ENCODE assay signal across 34 cellular contexts in the genomic region with DNA sequence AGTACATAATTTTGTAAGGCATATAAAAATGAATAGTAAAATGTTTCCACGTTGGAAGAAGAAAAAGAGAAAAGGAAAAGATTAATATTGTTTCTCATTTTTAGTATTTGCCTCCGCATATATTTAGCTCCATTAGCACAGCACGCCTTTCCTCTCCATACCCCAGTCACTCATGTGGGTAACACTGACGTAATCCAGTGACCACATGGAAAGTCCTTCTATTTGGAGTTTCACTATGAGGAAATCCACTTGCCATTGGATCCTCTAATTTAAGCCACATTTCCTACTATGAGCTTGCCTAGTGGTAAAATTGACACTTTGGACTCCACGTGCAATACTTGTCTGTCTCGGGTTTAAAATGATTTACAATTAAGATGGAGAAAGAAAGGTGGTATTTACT. TPM values are rescaled to one million over a fixed set of nuclear protein-coding genes. Genes with fewer than 3 reads are reported as not detected.
"Had no signal": no experiment of that assay in that cellular context is flagged by ENCODE, and none has a peak within 500 bp of the region (broad histone marks: within the 10 kb centered on the region; RNA-seq: fewer than 3 reads in every experiment).

No MANE protein-coding gene starts in this region.

- H3K36me3 ChIP-seq: adrenal gland, ascending aorta, cardiac muscle cell, gastrocnemius medialis, left ventricle myocardium inferior, neural progenitor cell, thoracic aorta had no signal

- DNase-seq: activated CD4-positive, alpha-beta T cell treated with anti-CD3 and anti-CD28 coated beads for 48 hours; activated CD4-positive, alpha-beta T cell treated with anti-CD3 and anti-CD28 coated beads, Interleukin-2, amount 50 U/mL, for 48 hours; activated CD8-positive, alpha-beta memory T cell treated with anti-CD3 and anti-CD28 coated beads, Interleukin-2, amount 50 U/mL, for 48 hours; activated naive CD4-positive, alpha-beta T cell; activated T-cell treated with anti-CD3 and anti-CD28 coated beads, Interleukin-2, amount 50 U/mL, for 24 hours; adrenal gland; cortex of kidney; effector memory CD8-positive, alpha-beta T cell; erythroblast; gastrocnemius medialis; glutamatergic neuron; islet precursor cell; left ventricle myocardium inferior; mesendoderm; natural killer cell; occipital lobe; psoas muscle; stimulated activated CD4-positive, alpha-beta T cell treated with anti-CD3 and anti-CD28 coated beads, Interleukin-1b, Interleukin-23, amount 100 ng/mL, for 48 hours; stimulated activated naive CD4-positive, alpha-beta T cell treated with Interleukin-2 at 50 U/mL for 16 hours; trophoblast cell had no signal

- H3K4me3 Mint-ChIP-seq: activated T-cell treated with anti-CD3 and anti-CD28 coated beads, Interleukin-2, amount 50 U/mL, for 24 hours; brain; effector memory CD8-positive, alpha-beta T cell; natural killer cell; neural progenitor cell had no signal

- H3K27me3 ChIP-seq: adrenal gland, ascending aorta, cardiac muscle cell, gastrocnemius medialis, hepatocyte, neural progenitor cell had no signal

- H3K9me3 Mint-ChIP-seq: activated naive CD4-positive, alpha-beta T cell treated with anti-CD3 and anti-CD28 coated beads, Interleukin-2, amount 50 U/mL, for 72 hours; activated T-cell treated with anti-CD3 and anti-CD28 coated beads, Interleukin-2, amount 50 U/mL, for 24 hours; brain; effector memory CD8-positive, alpha-beta T cell; neural progenitor cell had no signal

- H3K9me3 ChIP-seq: adrenal gland, ascending aorta, gastrocnemius medialis, left ventricle myocardium inferior, psoas muscle, thoracic aorta had no signal

- H3K4me3 ChIP-seq: adrenal gland, ascending aorta, cardiac muscle cell, gastrocnemius medialis, hepatocyte, left ventricle myocardium inferior, lung, neural progenitor cell, psoas muscle, smooth muscle cell, thoracic aorta had no signal

- H3K27ac Mint-ChIP-seq: activated naive CD4-positive, alpha-beta T cell treated with anti-CD3 and anti-CD28 coated beads, Interleukin-2, amount 50 U/mL, for 72 hours; activated T-cell treated with anti-CD3 and anti-CD28 coated beads, Interleukin-2, amount 50 U/mL, for 24 hours; brain; effector memory CD8-positive, alpha-beta T cell; natural killer cell; neural progenitor cell had no signal

- H3K4me1 Mint-ChIP-seq: brain, natural killer cell, neural progenitor cell had no signal

- H3K36me3 Mint-ChIP-seq: activated naive CD4-positive, alpha-beta T cell treated with anti-CD3 and anti-CD28 coated beads, Interleukin-2, amount 50 U/mL, for 72 hours; brain; natural killer cell; neural progenitor cell had no signal

RNA-seq across cellular contexts. Expression of a gene that starts 5.7 kb away (rescaled TPM):
- total RNA-seq: activated CD8-positive, alpha-beta memory T cell treated with anti-CD3 and anti-CD28 coated beads for 36 hours; activated naive CD4-positive, alpha-beta T cell treated with anti-CD3 and anti-CD28 coated beads, Interleukin-2, amount 50 U/mL, for 72 hours; adrenal gland; ascending aorta; gastrocnemius medialis; left ventricle myocardium inferior; natural killer cell; psoas muscle; subcutaneous adipose tissue; T-helper 2 cell treated with Interferon-gamma antibody and Interleukin-4, amounts not matched to agents 100 ng/mL and 5 ng/mL, for 36 hours; thoracic aorta had no signal

RNA-seq across cellular contexts. Expression of a gene that starts 32.3 kb away (rescaled TPM):
- total RNA-seq: activated CD8-positive, alpha-beta memory T cell treated with anti-CD3 and anti-CD28 coated beads for 36 hours; activated naive CD4-positive, alpha-beta T cell treated with anti-CD3 and anti-CD28 coated beads, Interleukin-2, amount 50 U/mL, for 72 hours; adrenal gland; ascending aorta; chondrocyte; gastrocnemius medialis; hepatocyte; left ventricle myocardium inferior; lung; mononuclear cell; natural killer cell; occipital lobe; psoas muscle; smooth muscle cell; subcutaneous adipose tissue; T-helper 2 cell treated with Interferon-gamma antibody and Interleukin-4, amounts not matched to agents 100 ng/mL and 5 ng/mL, for 36 hours; thoracic aorta had no signal
